In the genomic region with DNA sequence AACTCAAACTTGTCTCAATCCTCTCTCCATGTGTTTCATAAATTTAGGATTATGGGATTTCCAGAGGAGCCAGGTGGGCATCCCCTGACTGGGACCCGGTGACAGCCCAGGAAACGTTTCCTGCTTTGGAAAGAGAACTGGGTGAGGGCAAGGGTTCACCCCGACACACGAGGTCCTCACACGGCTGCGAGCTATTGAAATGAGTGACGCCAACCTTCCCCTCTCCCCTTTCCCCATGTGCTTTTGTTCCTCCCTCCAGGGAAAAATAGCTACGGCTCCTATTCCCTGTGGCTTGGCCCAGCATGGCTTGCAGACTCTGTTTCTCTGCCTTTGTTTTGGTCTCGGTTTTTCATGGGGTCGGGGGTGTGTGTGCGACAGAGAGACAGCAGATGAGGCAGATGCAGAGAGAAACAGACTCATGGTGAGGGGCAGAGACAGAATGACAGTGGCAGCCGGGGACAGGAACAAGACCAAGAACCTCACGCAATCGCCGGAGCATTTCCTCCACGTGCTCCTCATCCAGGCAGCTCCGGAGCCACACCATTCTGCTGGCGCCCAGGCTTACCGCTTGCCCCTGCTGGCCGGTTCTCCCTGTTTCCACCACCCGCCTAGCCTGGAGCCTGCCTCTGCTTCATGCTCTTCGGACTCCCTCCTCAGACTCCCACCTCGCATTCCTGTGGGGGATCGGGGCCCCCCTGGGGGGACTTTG, we compare ENCODE assay signal across 23 cellular contexts.
DNase-seq lines count a peak whose midpoint lies in the region; ATAC-seq, FAIRE-seq and TF ChIP-seq lines count a peak whose summit lies in the region.
"Had no signal": no experiment of that assay in that cellular context is flagged by ENCODE, and none has a peak within 500 bp of the region (broad histone marks: within the 10 kb centered on the region; RNA-seq: fewer than 3 reads in every experiment).

No MANE protein-coding gene starts in this region.

- H3K36me3 Mint-ChIP-seq in chondrocyte (ENCODE audit: low read depth), result peaks cover 19% of the 10 kb centered on the region
- H3K36me3 Mint-ChIP-seq: stimulated activated effector memory CD8-positive, alpha-beta T cell treated with anti-CD3 and anti-CD28 coated beads, Interleukin-12 subunit alpha, Interleukin-12 subunit beta, amount 100 ng/mL, for 72 hours had no signal

- POLR2A ChIA-PET in HepG2 (lab: Yijun Ruan, JAX), result no interaction called here

- in situ Hi-C loops in HepG2 (cut with HindIII; ENCODE audit: extremely low pct_ligation_motif_present, low pct_unique_long_range_greater_than_20kb), result no loop called here

- H3K27ac ChIP-seq in HepG2 (ENCODE audit: extremely low read length, insufficient read depth, low read length) (no peak overlapping the region), spleen (no peak overlapping the region)
- H3K27ac ChIP-seq: body of pancreas, tibial artery had no signal

- TF ChIP-seq EP300 in HepG2 (IDR thresholded peaks at IDR 0.05; ENCODE audit: low read depth in 2 of 2, low read length in 2 of 2) (no peak), HepG2 (CRISPR knock-in tag; IDR thresholded peaks at IDR 0.05; ENCODE audit: borderline replicate concordance) (no peak)

- no peak for TF ChIP-seq POLR2A in HepG2 (IDR thresholded peaks at IDR 0.05; ENCODE audit: insufficient read depth in 1 of 2, low read depth in 2 of 2, low read length in 2 of 2)
- TF ChIP-seq POLR2A in spleen (IDR thresholded peaks at IDR 0.05), result no peak

- no peaks in the 10 kb centered on the region for H3K9me3 ChIP-seq in HepG2 (ENCODE audit: low read length)
- H3K9me3 ChIP-seq in spleen, result no peaks in the 10 kb centered on the region
- H3K9me3 ChIP-seq: body of pancreas, tibial artery had no signal

- H3K36me3 ChIP-seq in HepG2 (replicated peaks in 1 of 2; ENCODE audit: control insufficient read depth in 1 of 2, insufficient read depth in 2 of 2, low read length in 2 of 2), result no peaks in the 10 kb centered on the region
- H3K36me3 ChIP-seq in spleen, result peaks cover 0 to 36% (median 8%) of the 10 kb centered on the region in 6 donors
- H3K36me3 ChIP-seq: tibial artery had no signal

- no peaks in the 10 kb centered on the region for H3K9me3 Mint-ChIP-seq in chondrocyte (ENCODE audit: low read depth)
- H3K9me3 Mint-ChIP-seq: stimulated activated effector memory CD8-positive, alpha-beta T cell treated with anti-CD3 and anti-CD28 coated beads, Interleukin-12 subunit alpha, Interleukin-12 subunit beta, amount 100 ng/mL, for 72 hours had no signal

- peaks cover 26% of the 10 kb centered on the region for H3K4me1 Mint-ChIP-seq in chondrocyte (ENCODE audit: low read depth)
- H3K4me1 Mint-ChIP-seq: CD4-positive, CD25-positive, alpha-beta regulatory T cell; stimulated activated effector memory CD8-positive, alpha-beta T cell treated with anti-CD3 and anti-CD28 coated beads, Interleukin-12 subunit alpha, Interleukin-12 subunit beta, amount 100 ng/mL, for 72 hours; T-helper 17 cell had no signal

- 52% methylated on average over 20 of the region's 24 CpGs for WGBS in HepG2 (ENCODE audit: low lambda C conversion rate)
- 50 to 63% (median 53%) methylated on average over 23 to 24 of the region's 24 CpGs for whole genome bisulfite sequencing in spleen, 5 donors

- H3K4me3 ChIP-seq in HepG2 (replicated peaks in 1 of 3; ENCODE audit: insufficient read depth in 1 of 3, low read depth in 2 of 3, low read length in 3 of 3), result no peak overlapping the region
- no peak overlapping the region for H3K4me3 ChIP-seq in spleen
- H3K4me3 ChIP-seq: body of pancreas, tibial artery had no signal

- peak; percentile 3 for DNase-seq in activated CD8-positive, alpha-beta memory T cell treated with anti-CD3 and anti-CD28 coated beads, Interleukin-2, amount 50 U/mL, for 4 hours
- no peak for DNase-seq in activated CD8-positive, alpha-beta memory T cell treated with anti-CD3 and anti-CD28 coated beads, Interleukin-2, amount 50 U/mL, for 48 hours
- DNase-seq in chondrocyte (ENCODE audit: low spot score) (peak; percentile 61), HepG2 (ENCODE audit: low spot score) (no peak), spleen (peak; percentile 71), SK-N-DZ (ENCODE audit: low spot score) (no peak), NCI-H146 (lab: John Stamatoyannopoulos, UW) (no peak), NCI-H1092 treated with DMSO at 0.1 percent for 48 hours (lab: John Stamatoyannopoulos, UW) (no peak)
- DNase-seq: activated naive CD4-positive, alpha-beta T cell treated with anti-CD3 and anti-CD28 coated beads, Interleukin-2, amount 50 U/mL, for 16 hours; body of pancreas; CD4-positive, CD25-positive, alpha-beta regulatory T cell; DMS79; effector memory CD8-positive, alpha-beta T cell; mesenchymal stem cell; NCI-H2107; NCI-H69; small intestine; T-helper 17 cell had no signal

- no peaks in the 10 kb centered on the region for H4K20me1 ChIP-seq in HepG2 (ENCODE audit: insufficient read depth, low read length)

- no peak for TF ChIP-seq CTCF in chondrocyte (IDR thresholded peaks at IDR 0.05)
- TF ChIP-seq CTCF in HepG2 (CRISPR knock-in tag; IDR thresholded peaks at IDR 0.05), result no peak
- TF ChIP-seq CTCF in spleen (IDR thresholded peaks at IDR 0.05 in 8 of 11, conservative IDR thresholded peaks at IDR 0.05 in 3 of 11), result no peak

- no peak for TF ChIP-seq RAD21 in HepG2 (CRISPR knock-in tag; IDR thresholded peaks at IDR 0.05)

- CTCF ChIA-PET in HepG2 (lab: Yijun Ruan, JAX; ENCODE audit: low intra/inter-chr PET ratio, low total read pairs), result no interaction called here

- no peak for FAIRE-seq in HepG2 (lab: Jason Lieb, UNC)
- FAIRE-seq: A204.1, H54, small intestine had no signal

- no peaks in the 10 kb centered on the region for H3K27me3 Mint-ChIP-seq in chondrocyte (ENCODE audit: low read depth)

- no peak overlapping the region for H3K9ac ChIP-seq in HepG2 (ENCODE audit: insufficient read depth, low read depth, low read length)

- intact Hi-C loops in HepG2 (cut with micrococcal nuclease; ENCODE audit: unreplicated experiment) (no loop called here), spleen (cut with DNase I; ENCODE audit: low total_unique reads) (no loop called here)

- no peak overlapping the region for H3K4me2 ChIP-seq in HepG2 (ENCODE audit: low read depth, low read length)

- no peak overlapping the region for H2AFZ ChIP-seq in HepG2 (ENCODE audit: low read length)

- no peaks in the 10 kb centered on the region for H3K4me1 ChIP-seq in HepG2 (ENCODE audit: insufficient read depth, low read length)
- peaks cover 0 to 6% (median 0%) of the 10 kb centered on the region in 6 donors for H3K4me1 ChIP-seq in spleen
- H3K4me1 ChIP-seq: body of pancreas had no signal

- no TSS peak for BruUV-seq in HepG2 (replicated peaks; lab: Mats Ljungman, UMichigan)

- no peak overlapping the region for H3K4me3 Mint-ChIP-seq in chondrocyte (ENCODE audit: unreplicated experiment)
- H3K4me3 Mint-ChIP-seq: CD4-positive, CD25-positive, alpha-beta regulatory T cell; effector memory CD8-positive, alpha-beta T cell; stimulated activated effector memory CD8-positive, alpha-beta T cell treated with anti-CD3 and anti-CD28 coated beads, Interleukin-12 subunit alpha, Interleukin-12 subunit beta, amount 100 ng/mL, for 72 hours; T-helper 17 cell had no signal

- H3K27me3 ChIP-seq in HepG2 (ENCODE audit: control insufficient read depth in 1 of 2, insufficient read depth in 2 of 2, low read length in 2 of 2) (peaks cover 0 to 34% of the 10 kb centered on the region in 2 experiments), spleen (replicated peaks in 1 of 7) (peaks cover 0 to 11% (median 0%) of the 10 kb centered on the region in 7 donors)
- H3K27me3 ChIP-seq: body of pancreas, tibial artery had no signal

- no peaks in the 10 kb centered on the region for H3K79me2 ChIP-seq in HepG2 (ENCODE audit: insufficient read depth, low read length)

- H3K27ac Mint-ChIP-seq in chondrocyte (ENCODE audit: unreplicated experiment), result no peak overlapping the region
- H3K27ac Mint-ChIP-seq: CD4-positive, CD25-positive, alpha-beta regulatory T cell; effector memory CD8-positive, alpha-beta T cell; stimulated activated effector memory CD8-positive, alpha-beta T cell treated with anti-CD3 and anti-CD28 coated beads, Interleukin-12 subunit alpha, Interleukin-12 subunit beta, amount 100 ng/mL, for 72 hours; T-helper 17 cell had no signal

- ATAC-seq in HepG2, result peak; percentile 66
- ATAC-seq: activated CD4-positive, CD25-positive, alpha-beta regulatory T cell treated with anti-CD3 and anti-CD28 coated beads, Interleukin-2, amount 50 U/mL, for 24 hours; body of pancreas; effector memory CD8-positive, alpha-beta T cell; stimulated activated effector memory CD8-positive, alpha-beta T cell treated with anti-CD3 and anti-CD28 coated beads, Interleukin-12 subunit alpha, Interleukin-12 subunit beta, amount 100 ng/mL, for 72 hours; T-helper 17 cell had no signal

TF ChIP-seq in HepG2, 621 proteins besides CTCF, POLR2A, EP300 and RAD21:
- TF ChIP-seq, protein P1, sequence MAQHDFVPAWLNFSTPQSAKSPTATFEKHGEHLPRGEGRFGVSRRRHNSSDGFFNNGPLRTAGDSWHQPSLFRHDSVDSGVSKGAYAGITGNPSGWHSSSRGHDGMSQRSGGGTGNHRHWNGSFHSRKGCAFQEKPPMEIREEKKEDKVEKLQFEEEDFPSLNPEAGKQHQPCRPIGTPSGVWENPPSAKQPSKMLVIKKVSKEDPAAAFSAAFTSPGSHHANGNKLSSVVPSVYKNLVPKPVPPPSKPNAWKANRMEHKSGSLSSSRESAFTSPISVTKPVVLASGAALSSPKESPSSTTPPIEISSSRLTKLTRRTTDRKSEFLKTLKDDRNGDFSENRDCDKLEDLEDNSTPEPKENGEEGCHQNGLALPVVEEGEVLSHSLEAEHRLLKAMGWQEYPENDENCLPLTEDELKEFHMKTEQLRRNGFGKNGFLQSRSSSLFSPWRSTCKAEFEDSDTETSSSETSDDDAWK (CRISPR knock-in tag; IDR thresholded peaks at IDR 0.05), result no peak
- TF ChIP-seq, protein P2, sequence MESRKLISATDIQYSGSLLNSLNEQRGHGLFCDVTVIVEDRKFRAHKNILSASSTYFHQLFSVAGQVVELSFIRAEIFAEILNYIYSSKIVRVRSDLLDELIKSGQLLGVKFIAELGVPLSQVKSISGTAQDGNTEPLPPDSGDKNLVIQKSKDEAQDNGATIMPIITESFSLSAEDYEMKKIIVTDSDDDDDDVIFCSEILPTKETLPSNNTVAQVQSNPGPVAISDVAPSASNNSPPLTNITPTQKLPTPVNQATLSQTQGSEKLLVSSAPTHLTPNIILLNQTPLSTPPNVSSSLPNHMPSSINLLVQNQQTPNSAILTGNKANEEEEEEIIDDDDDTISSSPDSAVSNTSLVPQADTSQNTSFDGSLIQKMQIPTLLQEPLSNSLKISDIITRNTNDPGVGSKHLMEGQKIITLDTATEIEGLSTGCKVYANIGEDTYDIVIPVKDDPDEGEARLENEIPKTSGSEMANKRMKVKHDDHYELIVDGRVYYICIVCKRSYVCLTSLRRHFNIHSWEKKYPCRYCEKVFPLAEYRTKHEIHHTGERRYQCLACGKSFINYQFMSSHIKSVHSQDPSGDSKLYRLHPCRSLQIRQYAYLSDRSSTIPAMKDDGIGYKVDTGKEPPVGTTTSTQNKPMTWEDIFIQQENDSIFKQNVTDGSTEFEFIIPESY (CRISPR knock-in tag; IDR thresholded peaks at IDR 0.05), result peak; percentile 97

Comparison
In these comparisons a context has a peak if more than half of its experiments do, and no peak if none do; other contexts are left out.
1. DNase-seq: peak in activated CD8-positive, alpha-beta memory T cell treated with anti-CD3 and anti-CD28 coated beads, Interleukin-2, amount 50 U/mL, for 4 hours (single experiment), chondrocyte (single experiment) and spleen (single experiment); none in activated CD8-positive, alpha-beta memory T cell treated with anti-CD3 and anti-CD28 coated beads, Interleukin-2, amount 50 U/mL, for 48 hours (single experiment), HepG2 (single experiment), SK-N-DZ (single experiment), NCI-H146 (single experiment) and NCI-H1092 treated with DMSO at 0.1 percent for 48 hours (single experiment).